ENCODE assay signal across 31 cellular contexts in genomic region chr12:43245947-43246346, GRCh38.
"Had no signal": no experiment of that assay in that cellular context is flagged by ENCODE, and none has a peak within 500 bp of the region (broad histone marks: within the 10 kb centered on the region; RNA-seq: fewer than 3 reads in every experiment).

No MANE protein-coding gene starts in this region.

- H3K27ac Mint-ChIP-seq: naive thymus-derived CD8-positive, alpha-beta T cell; natural killer cell treated with Interleukin-12 subunit alpha and Interleukin-12 subunit beta and Interleukin-15 and Interleukin-18, amount 100 ng/mL, for 72 hours; neural progenitor cell; progenitor cell of endocrine pancreas; stimulated activated memory B cell treated with anti-CD40 and anti-IgM and Interleukin-4, amounts not matched to agents 10 μg/mL and 1 μg/mL and 100 μg/mL, for 72 hours; stimulated activated naive CD8-positive, alpha-beta T cell treated with anti-CD3 and anti-CD28 coated beads, Interleukin-15, amount 100 ng/mL, for 72 hours; type B pancreatic cell had no signal

- H3K4me1 ChIP-seq: neural progenitor cell, parathyroid adenoma, psoas muscle, right lobe of liver, sigmoid colon, spleen, suprapubic skin, testis, tibial artery, transverse colon, upper lobe of right lung, uterus had no signal

- H3K36me3 Mint-ChIP-seq: naive thymus-derived CD8-positive, alpha-beta T cell; natural killer cell treated with Interleukin-12 subunit alpha and Interleukin-12 subunit beta and Interleukin-15 and Interleukin-18, amount 100 ng/mL, for 72 hours; neural progenitor cell; stimulated activated memory B cell treated with anti-CD40 and anti-IgM and Interleukin-4, amounts not matched to agents 10 μg/mL and 1 μg/mL and 100 μg/mL, for 72 hours; type B pancreatic cell had no signal

- H3K4me3 ChIP-seq: neural progenitor cell, ovary, psoas muscle, right lobe of liver, sigmoid colon, spleen, suprapubic skin, testis, tibial artery, transverse colon, upper lobe of right lung, uterus had no signal

- H3K9me3 ChIP-seq: ovary, psoas muscle, right lobe of liver, sigmoid colon, suprapubic skin, testis, tibial artery, transverse colon, upper lobe of right lung, uterus had no signal

- H3K9ac ChIP-seq: neural progenitor cell, parathyroid adenoma had no signal

- H3K27me3 Mint-ChIP-seq: natural killer cell treated with Interleukin-12 subunit alpha and Interleukin-12 subunit beta and Interleukin-15 and Interleukin-18, amount 100 ng/mL, for 72 hours; progenitor cell of endocrine pancreas; stimulated activated naive CD8-positive, alpha-beta T cell treated with anti-CD3 and anti-CD28 coated beads, Interleukin-15, amount 100 ng/mL, for 72 hours; type B pancreatic cell had no signal

- H3K4me3 Mint-ChIP-seq: naive thymus-derived CD8-positive, alpha-beta T cell; natural killer cell treated with Interleukin-12 subunit alpha and Interleukin-12 subunit beta and Interleukin-15 and Interleukin-18, amount 100 ng/mL, for 72 hours; neural progenitor cell; stimulated activated memory B cell treated with anti-CD40 and anti-IgM and Interleukin-4, amounts not matched to agents 10 μg/mL and 1 μg/mL and 100 μg/mL, for 72 hours; stimulated activated naive CD8-positive, alpha-beta T cell treated with anti-CD3 and anti-CD28 coated beads, Interleukin-15, amount 100 ng/mL, for 72 hours; type B pancreatic cell had no signal

- H3K27me3 ChIP-seq: neural progenitor cell, ovary, right lobe of liver, sigmoid colon, spleen, suprapubic skin, testis, tibial artery, transverse colon, upper lobe of right lung, uterus had no signal

- ATAC-seq: naive thymus-derived CD8-positive, alpha-beta T cell; natural killer cell treated with Interleukin-12 subunit alpha and Interleukin-12 subunit beta and Interleukin-15 and Interleukin-18, amount 100 ng/mL, for 72 hours; psoas muscle; right cardiac atrium; right lobe of liver; stimulated activated memory B cell treated with anti-CD40 and anti-IgM and Interleukin-4, amounts not matched to agents 10 μg/mL and 1 μg/mL and 100 μg/mL, for 72 hours; stimulated activated naive CD8-positive, alpha-beta T cell treated with anti-CD3 and anti-CD28 coated beads, Interleukin-15, amount 100 ng/mL, for 72 hours; stimulated activated naive CD8-positive, alpha-beta T cell treated with anti-CD3 and anti-CD28 coated beads, Interleukin-15, Interleukin-2, amounts not matched to agents 100 U/mL and 50 U/mL, for 24 hours; upper lobe of right lung had no signal

- DNase-seq: naive thymus-derived CD8-positive, alpha-beta T cell; occipital lobe; ovary; posterior cingulate gyrus; psoas muscle; right cardiac atrium; right lobe of liver; sigmoid colon; small intestine; spleen; stimulated activated CD4-positive, alpha-beta T cell treated with anti-CD3 and anti-CD28 coated beads, Interleukin-12 subunit alpha, Interleukin-12 subunit beta, amount 100 ng/mL, for 4 hours; stimulated activated CD4-positive, alpha-beta T cell treated with anti-CD3 and anti-CD28 coated beads, Interleukin-1b, Interleukin-23, amount 100 ng/mL, for 48 hours; stimulated activated CD4-positive, alpha-beta T cell treated with anti-CD3 and anti-CD28 coated beads, Interleukin-4, amount 100 ng/mL, for 1 hour; stimulated activated CD4-positive, alpha-beta T cell treated with anti-CD3 and anti-CD28 coated beads, Interleukin-4, amount 100 ng/mL, for 4 hours; stimulated activated CD8-positive, alpha-beta memory T cell treated with anti-CD3 and anti-CD28 coated beads, Interleukin-4, amount 100 ng/mL, for 48 hours; stimulated activated naive CD4-positive, alpha-beta T cell; stimulated activated naive CD8-positive, alpha-beta T cell treated with anti-CD3 and anti-CD28 coated beads, Interleukin-15, amount 100 ng/mL, for 72 hours; stimulated activated naive CD8-positive, alpha-beta T cell treated with anti-CD3 and anti-CD28 coated beads, Interleukin-15, Interleukin-2, amounts not matched to agents 100 U/mL and 50 U/mL, for 24 hours; substantia nigra; testis; tibial artery; transverse colon; upper lobe of right lung; uterus had no signal

- H2AFZ ChIP-seq: neural progenitor cell, parathyroid adenoma had no signal

- H3K27ac ChIP-seq: neural progenitor cell, ovary, parathyroid adenoma, psoas muscle, right lobe of liver, sigmoid colon, spleen, suprapubic skin, testis, tibial artery, transverse colon, upper lobe of right lung, uterus had no signal

- H3K4me2 ChIP-seq: neural progenitor cell had no signal

- H3K36me3 ChIP-seq: neural progenitor cell, ovary, right lobe of liver, sigmoid colon, spleen, suprapubic skin, tibial artery, transverse colon, upper lobe of right lung, uterus had no signal

- H3K4me1 Mint-ChIP-seq: naive thymus-derived CD8-positive, alpha-beta T cell; neural progenitor cell; stimulated activated memory B cell treated with anti-CD40 and anti-IgM and Interleukin-4, amounts not matched to agents 10 μg/mL and 1 μg/mL and 100 μg/mL, for 72 hours; stimulated activated naive CD8-positive, alpha-beta T cell treated with anti-CD3 and anti-CD28 coated beads, Interleukin-15, amount 100 ng/mL, for 72 hours had no signal

- H3K79me2 ChIP-seq: parathyroid adenoma had no signal

- H3K9me3 Mint-ChIP-seq: neural progenitor cell; stimulated activated memory B cell treated with anti-CD40 and anti-IgM and Interleukin-4, amounts not matched to agents 10 μg/mL and 1 μg/mL and 100 μg/mL, for 72 hours had no signal
